Comparison of ENCODE assay signal across 14 cellular contexts in genomic region chr2:102000813-102001766, GRCh38. TPM values are rescaled to one million over a fixed set of nuclear protein-coding genes. Genes with fewer than 3 reads are reported as not detected.
A peak's percentile ranks its signal among the peaks of the same experiment; 100 is the strongest.
DNase-seq lines count a peak whose midpoint lies in the region; ATAC-seq and TF ChIP-seq lines count a peak whose summit lies in the region.
"Had no signal": no experiment of that assay in that cellular context is flagged by ENCODE, and none has a peak within 500 bp of the region (broad histone marks: within the 10 kb centered on the region; RNA-seq: fewer than 3 reads in every experiment).

No MANE protein-coding gene starts in this region.

- H3K4me3 Mint-ChIP-seq in T-helper 2 cell treated with Interferon-gamma antibody and Interleukin-4, amounts not matched to agents 5 μg/mL and 100 μg/mL, for 36 hours: no peak overlapping the region
- no peak overlapping the region for H3K4me3 Mint-ChIP-seq in activated T-helper 2 cell treated with anti-CD3 and anti-CD28 coated beads, Interferon-gamma antibody, Interleukin-2, Interleukin-4, amounts not matched to agents 10 μg/mL and 5 μg/mL and 100 μg/mL, durations not matched to agents 14 hours and 24 hours and 36 hours (ENCODE audit: low read depth)
- H3K4me3 Mint-ChIP-seq: memory B cell had no signal

- no peaks in the 10 kb centered on the region for H3K27me3 ChIP-seq in mammary epithelial cell (ENCODE audit: insufficient read depth, low read length)
- H3K27me3 ChIP-seq in breast epithelium: no peaks in the 10 kb centered on the region

- H3K36me3 ChIP-seq in mammary epithelial cell (ENCODE audit: insufficient read depth, low read length): no peaks in the 10 kb centered on the region
- H3K36me3 ChIP-seq in breast epithelium: no peaks in the 10 kb centered on the region

- WGBS in mammary epithelial cell (ENCODE audit: low coverage, missing lambda C conversion rate): 96% methylated on average over 7 of the region's 7 CpGs

- intact Hi-C loops in mammary epithelial cell (cut with micrococcal nuclease): loop anchor here (5.0 kb wide), 1 partner anchor 446 kb away; no protein-coding TSS in a partner anchor
- intact Hi-C loops in breast epithelium (cut with DNase I; ENCODE audit: low total_unique reads): no loop called here
- intact Hi-C loops in activated T-helper 2 cell treated with anti-CD3 and anti-CD28 coated beads, Interferon-gamma antibody, Interleukin-2, Interleukin-4, amounts not matched to agents 10 μg/mL and 5 μg/mL and 100 μg/mL, durations not matched to agents 14 hours and 24 hours and 36 hours (cut with micrococcal nuclease): loop anchor here (1.0 to 5.0 kb wide), 3 partner anchors 101 to 366 kb away; no protein-coding TSS in a partner anchor

- peak overlapping the region; percentile 72 for H3K27ac ChIP-seq in mammary epithelial cell (ENCODE audit: insufficient read depth, low read depth, low read length)
- H3K27ac ChIP-seq in breast epithelium: no peak overlapping the region
- H3K27ac ChIP-seq: parathyroid adenoma had no signal

- H3K9me3 Mint-ChIP-seq in T-helper 2 cell treated with Interferon-gamma antibody and Interleukin-4, amounts not matched to agents 5 μg/mL and 100 μg/mL, for 36 hours: no peaks in the 10 kb centered on the region
- no peaks in the 10 kb centered on the region for H3K9me3 Mint-ChIP-seq in activated T-helper 2 cell treated with anti-CD3 and anti-CD28 coated beads, Interferon-gamma antibody, Interleukin-2, Interleukin-4, amounts not matched to agents 10 μg/mL and 5 μg/mL and 100 μg/mL, durations not matched to agents 14 hours and 24 hours and 36 hours
- H3K9me3 Mint-ChIP-seq: memory B cell had no signal

- no peak overlapping the region for H2AFZ ChIP-seq in mammary epithelial cell (ENCODE audit: low read depth, low read length)
- H2AFZ ChIP-seq: parathyroid adenoma had no signal

- H3K9ac ChIP-seq in mammary epithelial cell (ENCODE audit: insufficient read depth, low read length): peak overlapping the region; percentile 4
- H3K9ac ChIP-seq: parathyroid adenoma had no signal

- peak; percentile 41 for DNase-seq in mammary epithelial cell
- no peak for DNase-seq in breast epithelium (ENCODE audit: low spot score in 2 of 2)
- peak; percentile 36 for DNase-seq in T-helper 2 cell treated with Interferon-gamma antibody and Interleukin-4, amounts not matched to agents 5 μg/mL and 100 μg/mL, for 36 hours (ENCODE audit: low spot score)
- no peak for DNase-seq in activated T-helper 2 cell treated with anti-CD3 and anti-CD28 coated beads, Interferon-gamma antibody, Interleukin-2, Interleukin-4, amounts not matched to agents 10 μg/mL and 5 μg/mL and 100 μg/mL, durations not matched to agents 14 hours and 24 hours and 36 hours (ENCODE audit: low spot score)
- DNase-seq in stimulated activated CD4-positive, alpha-beta T cell treated with anti-CD3 and anti-CD28 coated beads, Interleukin-4, amount 100 ng/mL, for 48 hours (ENCODE audit: low read depth in 2 of 2): peak; percentile 9 to 30
- no peak for DNase-seq in NCI-H1105 treated with DMSO at 0.1 percent for 48 hours (lab: John Stamatoyannopoulos, UW)
- DNase-seq: DMS79 treated with DMSO at 0.1 percent for 48 hours, NCI-H1417, NCI-H524 treated with DMSO at 0.1 percent for 48 hours had no signal

- no peak overlapping the region for H3K4me3 ChIP-seq in mammary epithelial cell (replicated peaks in 1 of 3; ENCODE audit: insufficient read depth in 1 of 3, low read depth in 2 of 3, low read length in 3 of 3)
- H3K4me3 ChIP-seq in breast epithelium: no peak overlapping the region

- dilution Hi-C loops in mammary epithelial cell (cut with HindIII; ENCODE audit: low sequenced_read_pairs): no loop called here

- CTCF ChIA-PET in mammary epithelial cell (lab: Charles Lee; ENCODE audit: low non-redundant PET): interaction anchor here (0.6 to 0.9 kb wide), 3 partner anchors 19 to 117 kb away, joined by 3 to 10 read pairs (median 3); no protein-coding TSS in a partner anchor

- TF ChIP-seq POLR2A in breast epithelium (IDR thresholded peaks at IDR 0.05): no peak

- no peaks in the 10 kb centered on the region for H4K20me1 ChIP-seq in mammary epithelial cell (ENCODE audit: insufficient read depth, low read length)

- H3K4me1 Mint-ChIP-seq in T-helper 2 cell treated with Interferon-gamma antibody and Interleukin-4, amounts not matched to agents 5 μg/mL and 100 μg/mL, for 36 hours (ENCODE audit: low read depth): peaks cover 14% of the 10 kb centered on the region
- H3K4me1 Mint-ChIP-seq in activated T-helper 2 cell treated with anti-CD3 and anti-CD28 coated beads, Interferon-gamma antibody, Interleukin-2, Interleukin-4, amounts not matched to agents 10 μg/mL and 5 μg/mL and 100 μg/mL, durations not matched to agents 14 hours and 24 hours and 36 hours (ENCODE audit: low read depth): peaks cover 30% of the 10 kb centered on the region

- in situ Hi-C loops in mammary epithelial cell (cut with MboI; ENCODE audit: low sequenced_read_pairs in 2 of 2): no loop called here

- peaks cover 3% of the 10 kb centered on the region for H3K27me3 Mint-ChIP-seq in T-helper 2 cell treated with Interferon-gamma antibody and Interleukin-4, amounts not matched to agents 5 μg/mL and 100 μg/mL, for 36 hours (ENCODE audit: low read depth)
- no peaks in the 10 kb centered on the region for H3K27me3 Mint-ChIP-seq in activated T-helper 2 cell treated with anti-CD3 and anti-CD28 coated beads, Interferon-gamma antibody, Interleukin-2, Interleukin-4, amounts not matched to agents 10 μg/mL and 5 μg/mL and 100 μg/mL, durations not matched to agents 14 hours and 24 hours and 36 hours (ENCODE audit: low read depth)

- no peaks in the 10 kb centered on the region for H3K36me3 Mint-ChIP-seq in T-helper 2 cell treated with Interferon-gamma antibody and Interleukin-4, amounts not matched to agents 5 μg/mL and 100 μg/mL, for 36 hours (ENCODE audit: low read depth)
- no peaks in the 10 kb centered on the region for H3K36me3 Mint-ChIP-seq in activated T-helper 2 cell treated with anti-CD3 and anti-CD28 coated beads, Interferon-gamma antibody, Interleukin-2, Interleukin-4, amounts not matched to agents 10 μg/mL and 5 μg/mL and 100 μg/mL, durations not matched to agents 14 hours and 24 hours and 36 hours (ENCODE audit: low read depth)
- H3K36me3 Mint-ChIP-seq: memory B cell had no signal

- BruUV-seq in mammary epithelial cell (replicated peaks; lab: Mats Ljungman, UMichigan): no TSS peak

- TF ChIP-seq CTCF in mammary epithelial cell (conservative IDR thresholded peaks at IDR 0.05 in 1 of 2, IDR thresholded peaks at IDR 0.05 in 1 of 2; ENCODE audit: extremely low read depth in 1 of 2, insufficient read depth in 1 of 2, low read depth in 1 of 2, low read length in 2 of 2): no peak
- TF ChIP-seq CTCF in breast epithelium (IDR thresholded peaks at IDR 0.05): no peak

- peak overlapping the region; percentile 1 for H3K4me2 ChIP-seq in mammary epithelial cell (ENCODE audit: insufficient read depth, low read depth, low read length)

- H3K27ac Mint-ChIP-seq in T-helper 2 cell treated with Interferon-gamma antibody and Interleukin-4, amounts not matched to agents 5 μg/mL and 100 μg/mL, for 36 hours: no peak overlapping the region
- peak overlapping the region; percentile 66 for H3K27ac Mint-ChIP-seq in activated T-helper 2 cell treated with anti-CD3 and anti-CD28 coated beads, Interferon-gamma antibody, Interleukin-2, Interleukin-4, amounts not matched to agents 10 μg/mL and 5 μg/mL and 100 μg/mL, durations not matched to agents 14 hours and 24 hours and 36 hours
- H3K27ac Mint-ChIP-seq: memory B cell had no signal

- ATAC-seq in GM21515 (IDR thresholded peaks at IDR 0.05; ENCODE audit: unreplicated experiment): no peak
- ATAC-seq: Right ventricle myocardium inferior had no signal

- H3K4me1 ChIP-seq in mammary epithelial cell (ENCODE audit: insufficient read depth, low read length): peaks cover 41% of the 10 kb centered on the region
- H3K4me1 ChIP-seq in breast epithelium: no peaks in the 10 kb centered on the region

- H3K9me3 ChIP-seq in mammary epithelial cell (replicated peaks; ENCODE audit: insufficient read depth, low read length) (no peaks in the 10 kb centered on the region), breast epithelium (no peaks in the 10 kb centered on the region)

- H3K79me2 ChIP-seq in mammary epithelial cell (ENCODE audit: insufficient read depth, low read length): no peaks in the 10 kb centered on the region
- H3K79me2 ChIP-seq: parathyroid adenoma had no signal

RNA-seq across cellular contexts. Expression of gene IL1R2, which starts 9.3 kb away (rescaled TPM):
- total RNA-seq in mammary epithelial cell (1 to 10 TPM in 1 of 2 donors, under 1 TPM in 1; 0.50 to 3.1 TPM), breast epithelium (1 to 10 TPM; 8.2 to 9.8 (median 8.2) TPM)
- 6.9 TPM for polyA plus RNA-seq in mammary epithelial cell
- polyA minus RNA-seq in mammary epithelial cell: 8.1 TPM
- 0.97 and 1.8 TPM in 2 replicates for total RNA-seq in activated T-helper 2 cell treated with anti-CD3 and anti-CD28 coated beads, Interferon-gamma antibody, Interleukin-2, Interleukin-4, amounts not matched to agents 10 μg/mL and 5 μg/mL and 100 μg/mL, durations not matched to agents 14 hours and 24 hours and 36 hours
- total RNA-seq: fibroblast of villous mesenchyme had no signal

Comparison
In these comparisons a context has a peak if more than half of its experiments do, and no peak if none do; other contexts are left out.
1. DNase-seq: peak in mammary epithelial cell (single experiment), T-helper 2 cell treated with Interferon-gamma antibody and Interleukin-4, amounts not matched to agents 5 μg/mL and 100 μg/mL, for 36 hours (single experiment) and stimulated activated CD4-positive, alpha-beta T cell treated with anti-CD3 and anti-CD28 coated beads, Interleukin-4, amount 100 ng/mL, for 48 hours (2 of 2); none in breast epithelium (0 of 2), activated T-helper 2 cell treated with anti-CD3 and anti-CD28 coated beads, Interferon-gamma antibody, Interleukin-2, Interleukin-4, amounts not matched to agents 10 μg/mL and 5 μg/mL and 100 μg/mL, durations not matched to agents 14 hours and 24 hours and 36 hours (single experiment) and NCI-H1105 treated with DMSO at 0.1 percent for 48 hours (single experiment).